35 cellular contexts compared by ENCODE assay signal in the genomic region with DNA sequence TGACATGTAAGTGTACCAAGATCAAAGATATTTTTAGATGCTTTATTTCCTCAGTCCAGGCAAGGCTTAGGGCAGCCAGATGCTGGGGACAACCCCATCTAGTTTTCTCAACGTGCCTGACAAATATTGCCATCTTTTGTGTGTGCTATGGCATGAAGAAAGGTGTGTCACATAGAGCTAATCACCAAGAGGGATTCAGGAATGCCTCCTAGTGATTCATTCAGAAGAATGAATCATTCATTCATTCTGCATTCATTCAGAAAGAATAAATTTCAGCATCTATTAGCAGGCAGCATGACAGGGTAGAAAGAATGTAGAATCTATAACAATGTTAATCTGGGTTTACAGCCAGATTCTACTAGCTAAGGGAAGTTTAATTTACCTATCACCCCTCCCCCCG.
"Had no signal": no experiment of that assay in that cellular context is flagged by ENCODE, and none has a peak within 500 bp of the region (broad histone marks: within the 10 kb centered on the region; RNA-seq: fewer than 3 reads in every experiment).

No MANE protein-coding gene starts in this region.

- H3K36me3 Mint-ChIP-seq: activated CD4-positive, alpha-beta memory T cell treated with anti-CD3 and anti-CD28 coated beads for 36 hours; activated CD8-positive, alpha-beta memory T cell treated with anti-CD3 and anti-CD28 coated beads, Interleukin-2, amount 10 ng/mL, durations not matched to agents 7 days and 5 days; activated naive CD4-positive, alpha-beta T cell treated with anti-CD3 and anti-CD28 coated beads, Interleukin-2, amount 50 U/mL, for 24 hours; activated naive CD8-positive, alpha-beta T cell treated with anti-CD3 and anti-CD28 coated beads for 36 hours; T-cell had no signal

- H3K4me1 ChIP-seq: adrenal gland, body of pancreas, colonic mucosa, esophagus squamous epithelium had no signal

- DNase-seq: activated CD4-positive, alpha-beta memory T cell treated with anti-CD3 and anti-CD28 coated beads for 36 hours; activated CD4-positive, alpha-beta T cell treated with anti-CD3 and anti-CD28 coated beads for 36 hours; activated CD4-positive, alpha-beta T cell treated with anti-CD3 and anti-CD28 coated beads, Interleukin-2, amount 10 ng/mL, durations not matched to agents 24 days and 14 days; activated CD4-positive, CD25-positive, alpha-beta regulatory T cell; activated CD4-positive, CD25-positive, alpha-beta regulatory T cell treated with anti-CD3 and anti-CD28 coated beads, Interleukin-2, amount 50 U/mL, for 72 hours; activated CD8-positive, alpha-beta memory T cell treated with anti-CD3 and anti-CD28 coated beads, Interleukin-2, amount 10 ng/mL, durations not matched to agents 7 days and 5 days; activated CD8-positive, alpha-beta memory T cell treated with anti-CD3 and anti-CD28 coated beads, Interleukin-2, amount 50 U/mL, for 4 hours; activated CD8-positive, alpha-beta T cell treated with anti-CD3 and anti-CD28 coated beads, Interleukin-2, amount 10 ng/mL, durations not matched to agents 7 days and 5 days; activated effector memory CD4-positive, alpha-beta T cell treated with anti-CD3 and anti-CD28 coated beads, Interleukin-2, amount 50 U/mL, for 16 hours; activated naive CD4-positive, alpha-beta T cell treated with anti-CD3 and anti-CD28 coated beads for 36 hours; activated naive CD8-positive, alpha-beta T cell treated with anti-CD3 and anti-CD28 coated beads for 36 hours; activated naive CD8-positive, alpha-beta T cell treated with anti-CD3 and anti-CD28 coated beads, Interleukin-2, amount 50 U/mL, for 24 hours; activated T-cell treated with anti-CD3 and anti-CD28 coated beads, Interleukin-2, amount 50 U/mL, for 1 hour; activated T-cell treated with anti-CD3 and anti-CD28 coated beads, Interleukin-2, amount 50 U/mL, for 48 hours; adrenal gland; amygdala; aorta; body of pancreas; central memory CD4-positive, alpha-beta T cell; cerebellar nuclear complex; colonic mucosa; effector CD8-positive, alpha-beta T cell; esophagus squamous epithelium; head of caudate nucleus; T-cell; T-helper 9 cell had no signal

- H3K27me3 ChIP-seq: adrenal gland, body of pancreas, cardiac muscle cell, colonic mucosa, esophagus squamous epithelium had no signal

- H3K4me3 ChIP-seq: adrenal gland, body of pancreas, cardiac muscle cell, colonic mucosa, esophagus squamous epithelium had no signal

- H3K9me3 ChIP-seq: adrenal gland, body of pancreas, colonic mucosa, esophagus squamous epithelium had no signal

- H3K4me3 Mint-ChIP-seq: activated CD4-positive, alpha-beta memory T cell treated with anti-CD3 and anti-CD28 coated beads for 36 hours; activated CD4-positive, alpha-beta T cell treated with anti-CD3 and anti-CD28 coated beads for 36 hours; activated CD4-positive, alpha-beta T cell treated with anti-CD3 and anti-CD28 coated beads, Interleukin-2, amount 10 ng/mL, durations not matched to agents 24 days and 14 days; activated CD8-positive, alpha-beta memory T cell treated with anti-CD3 and anti-CD28 coated beads, Interleukin-2, amount 10 ng/mL, durations not matched to agents 7 days and 5 days; activated CD8-positive, alpha-beta T cell treated with anti-CD3 and anti-CD28 coated beads, Interleukin-2, amount 10 ng/mL, durations not matched to agents 7 days and 5 days; activated naive CD4-positive, alpha-beta T cell treated with anti-CD3 and anti-CD28 coated beads for 36 hours; activated naive CD4-positive, alpha-beta T cell treated with anti-CD3 and anti-CD28 coated beads, Interleukin-2, amount 50 U/mL, for 24 hours; activated naive CD8-positive, alpha-beta T cell treated with anti-CD3 and anti-CD28 coated beads for 36 hours; activated naive CD8-positive, alpha-beta T cell treated with anti-CD3 and anti-CD28 coated beads, Interleukin-2, amount 50 U/mL, for 24 hours; activated T-helper 1 cell treated with anti-CD3 and anti-CD28 coated beads, Interleukin-12 subunit alpha, Interleukin-12 subunit beta, Interleukin-2, Interleukin-4 antibody, amounts not matched to agents 30 ng/mL and 10 ng/mL and 1 ng/mL, durations not matched to agents 14 hours and 24 hours and 36 hours; T-cell; T-helper 1 cell treated with Interleukin-12 subunit alpha and Interleukin-12 subunit beta and Interleukin-4 antibody, amounts not matched to agents 30 μg/mL and 1 μg/mL, for 36 hours had no signal

- ATAC-seq: activated CD4-positive, alpha-beta T cell treated with anti-CD3 and anti-CD28 coated beads for 36 hours; activated CD8-positive, alpha-beta memory T cell treated with anti-CD3 and anti-CD28 coated beads, Interleukin-2, amount 10 ng/mL, durations not matched to agents 7 days and 5 days; activated CD8-positive, alpha-beta T cell treated with anti-CD3 and anti-CD28 coated beads, Interleukin-2, amount 10 ng/mL, durations not matched to agents 7 days and 5 days; activated naive CD8-positive, alpha-beta T cell treated with anti-CD3 and anti-CD28 coated beads, Interleukin-2, amount 50 U/mL, for 24 hours; body of pancreas; T-cell had no signal

- H3K4me1 Mint-ChIP-seq: activated CD4-positive, alpha-beta T cell treated with anti-CD3 and anti-CD28 coated beads for 36 hours; activated CD4-positive, alpha-beta T cell treated with anti-CD3 and anti-CD28 coated beads, Interleukin-2, amount 10 ng/mL, durations not matched to agents 24 days and 14 days; activated CD8-positive, alpha-beta memory T cell treated with anti-CD3 and anti-CD28 coated beads, Interleukin-2, amount 10 ng/mL, durations not matched to agents 7 days and 5 days; activated naive CD4-positive, alpha-beta T cell treated with anti-CD3 and anti-CD28 coated beads, Interleukin-2, amount 50 U/mL, for 24 hours; activated naive CD8-positive, alpha-beta T cell treated with anti-CD3 and anti-CD28 coated beads for 36 hours; activated naive CD8-positive, alpha-beta T cell treated with anti-CD3 and anti-CD28 coated beads, Interleukin-2, amount 50 U/mL, for 24 hours; T-cell had no signal

- H3K9me3 Mint-ChIP-seq: activated CD4-positive, alpha-beta T cell treated with anti-CD3 and anti-CD28 coated beads, Interleukin-2, amount 10 ng/mL, durations not matched to agents 24 days and 14 days had no signal

- H3K27ac Mint-ChIP-seq: activated CD4-positive, alpha-beta memory T cell treated with anti-CD3 and anti-CD28 coated beads for 36 hours; activated CD4-positive, alpha-beta T cell treated with anti-CD3 and anti-CD28 coated beads for 36 hours; activated CD4-positive, alpha-beta T cell treated with anti-CD3 and anti-CD28 coated beads, Interleukin-2, amount 10 ng/mL, durations not matched to agents 24 days and 14 days; activated CD8-positive, alpha-beta memory T cell treated with anti-CD3 and anti-CD28 coated beads, Interleukin-2, amount 10 ng/mL, durations not matched to agents 7 days and 5 days; activated CD8-positive, alpha-beta T cell treated with anti-CD3 and anti-CD28 coated beads, Interleukin-2, amount 10 ng/mL, durations not matched to agents 7 days and 5 days; activated naive CD4-positive, alpha-beta T cell treated with anti-CD3 and anti-CD28 coated beads for 36 hours; activated naive CD4-positive, alpha-beta T cell treated with anti-CD3 and anti-CD28 coated beads, Interleukin-2, amount 50 U/mL, for 24 hours; activated naive CD8-positive, alpha-beta T cell treated with anti-CD3 and anti-CD28 coated beads for 36 hours; activated naive CD8-positive, alpha-beta T cell treated with anti-CD3 and anti-CD28 coated beads, Interleukin-2, amount 50 U/mL, for 24 hours; activated T-helper 1 cell treated with anti-CD3 and anti-CD28 coated beads, Interleukin-12 subunit alpha, Interleukin-12 subunit beta, Interleukin-2, Interleukin-4 antibody, amounts not matched to agents 30 ng/mL and 10 ng/mL and 1 ng/mL, durations not matched to agents 14 hours and 24 hours and 36 hours; activated T-helper 2 cell treated with anti-CD3 and anti-CD28 coated beads, Interferon-gamma antibody, Interleukin-2, Interleukin-4, amounts not matched to agents 10 μg/mL and 5 μg/mL and 100 μg/mL, durations not matched to agents 14 hours and 24 hours and 36 hours; T-cell; T-helper 1 cell treated with Interleukin-12 subunit alpha and Interleukin-12 subunit beta and Interleukin-4 antibody, amounts not matched to agents 30 μg/mL and 1 μg/mL, for 36 hours had no signal

- H3K27me3 Mint-ChIP-seq: activated CD4-positive, alpha-beta memory T cell treated with anti-CD3 and anti-CD28 coated beads for 36 hours; activated CD4-positive, alpha-beta T cell treated with anti-CD3 and anti-CD28 coated beads for 36 hours; activated CD4-positive, alpha-beta T cell treated with anti-CD3 and anti-CD28 coated beads, Interleukin-2, amount 10 ng/mL, durations not matched to agents 24 days and 14 days; activated CD8-positive, alpha-beta memory T cell treated with anti-CD3 and anti-CD28 coated beads, Interleukin-2, amount 10 ng/mL, durations not matched to agents 7 days and 5 days; activated naive CD4-positive, alpha-beta T cell treated with anti-CD3 and anti-CD28 coated beads, Interleukin-2, amount 50 U/mL, for 24 hours; activated naive CD8-positive, alpha-beta T cell treated with anti-CD3 and anti-CD28 coated beads for 36 hours; activated naive CD8-positive, alpha-beta T cell treated with anti-CD3 and anti-CD28 coated beads, Interleukin-2, amount 50 U/mL, for 24 hours; T-cell had no signal

- H3K27ac ChIP-seq: adrenal gland, body of pancreas, cardiac muscle cell, colonic mucosa, epithelial cell of prostate, esophagus squamous epithelium had no signal

- H3K36me3 ChIP-seq: adrenal gland, cardiac muscle cell, colonic mucosa, esophagus squamous epithelium had no signal

- FAIRE-seq: endometrium, endothelial cell of umbilical vein, frontal cortex had no signal
